In the genomic region with DNA sequence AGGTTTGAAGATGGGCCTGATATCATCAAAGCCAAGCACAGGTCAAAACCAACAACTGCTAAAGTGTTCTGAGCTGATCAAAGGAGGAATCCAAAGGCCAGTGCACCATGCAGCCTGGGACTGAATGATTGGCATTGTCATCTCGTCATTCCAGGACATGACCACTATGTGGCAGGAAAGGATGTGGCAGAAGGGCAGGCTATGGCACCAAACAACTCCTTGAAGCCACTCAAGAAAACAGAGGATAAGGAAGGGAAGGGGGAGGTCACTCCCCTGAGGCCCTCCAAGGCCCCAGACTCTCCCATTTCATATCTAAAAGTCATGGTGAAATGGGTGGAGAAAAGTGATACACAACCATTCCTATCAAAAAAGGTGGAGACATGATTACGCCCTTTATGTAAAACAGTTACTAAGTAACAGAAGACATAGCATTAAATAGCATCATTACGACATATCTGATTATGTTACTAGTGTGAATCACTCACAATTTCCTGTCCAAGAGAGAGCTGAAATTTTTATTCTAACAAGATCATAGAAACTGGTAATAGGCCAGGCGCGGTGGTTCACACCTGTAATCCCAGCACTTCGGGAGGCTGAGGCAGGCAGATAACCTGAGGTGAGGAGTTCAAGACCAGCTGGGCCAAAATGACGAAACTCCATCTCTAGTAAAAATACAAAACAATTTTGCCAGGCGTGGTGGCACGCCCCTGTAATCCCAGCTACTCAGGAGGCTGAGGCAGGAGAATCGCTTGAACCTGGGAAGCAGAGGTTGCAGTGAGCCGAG, we compare ENCODE assay signal across 2 cellular contexts.
TF ChIP-seq lines count a peak whose summit lies in the region.

No MANE protein-coding gene starts in this region.

TF ChIP-seq in GM23338, 12 proteins besides CTCF, POLR2A, EP300 and RAD21:
- TF ChIP-seq CREB1 (CRISPR knock-in tag; IDR thresholded peaks at IDR 0.05; ENCODE audit: low read depth) (no peak), ZNF331 (CRISPR knock-in tag; IDR thresholded peaks at IDR 0.05; ENCODE audit: low read depth) (no peak)

TF ChIP-seq in H1, 55 proteins besides CTCF, POLR2A, EP300 and RAD21:
- TF ChIP-seq TEAD4 (IDR thresholded peaks at IDR 0.05; ENCODE audit: low read depth, low read length) (peak; percentile 49; the same call in 1 of the 2 replicates), GTF2F1 (IDR thresholded peaks at IDR 0.05; ENCODE audit: borderline replicate concordance, low read depth, low read length) (no peak), JUN (IDR thresholded peaks at IDR 0.05; ENCODE audit: low read depth, low read length) (no peak), MAFK (IDR thresholded peaks at IDR 0.05; ENCODE audit: low read depth, low read length) (0 out of 2 replicates have a peak, but pooled peaks have one; percentile 14), JUND (IDR thresholded peaks at IDR 0.05; ENCODE audit: low read length) (0 out of 2 replicates have a peak, but pooled peaks have one; percentile 19)
